In the genomic region with DNA sequence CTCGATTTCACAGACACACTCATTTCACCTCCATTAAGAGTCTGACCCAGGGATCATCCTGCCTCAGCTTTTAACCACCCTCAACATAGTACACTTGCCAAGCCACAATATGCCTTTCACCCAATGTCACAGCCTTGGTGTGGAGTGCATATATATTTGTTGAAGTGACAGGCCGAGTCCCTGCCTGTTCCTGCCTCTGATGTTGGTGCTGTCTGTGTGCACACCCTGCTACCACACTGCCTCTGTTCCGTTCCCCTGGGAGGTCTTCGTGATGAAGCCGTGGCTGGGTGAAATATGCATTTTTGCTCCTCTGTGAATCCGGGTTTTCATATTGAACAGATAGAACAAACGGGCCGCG, we compare ENCODE assay signal across 10 cellular contexts.
A peak's percentile ranks its signal among the peaks of the same experiment; 100 is the strongest.
DNase-seq lines count a peak whose midpoint lies in the region; ATAC-seq and TF ChIP-seq lines count a peak whose summit lies in the region.
"Had no signal": no experiment of that assay in that cellular context is flagged by ENCODE, and none has a peak within 500 bp of the region (broad histone marks: within the 10 kb centered on the region; RNA-seq: fewer than 3 reads in every experiment).

No MANE protein-coding gene starts in this region.

- ATAC-seq in GM18868 (IDR thresholded peaks at IDR 0.05; ENCODE audit: unreplicated experiment) (peak; percentile 32), HG03108 (IDR thresholded peaks at IDR 0.05; ENCODE audit: unreplicated experiment) (peak; percentile 20)
- ATAC-seq: activated T-helper 17 cell treated with anti-CD3 and anti-CD28 coated beads, Interleukin-2, amount 50 U/mL, for 72 hours had no signal

- H3K27ac Mint-ChIP-seq in endodermal cell, result peak overlapping the region; percentile 35
- H3K27ac Mint-ChIP-seq: activated T-helper 17 cell treated with anti-CD3 and anti-CD28 coated beads, Interleukin-2, amount 50 U/mL, for 72 hours had no signal

- H3K4me3 Mint-ChIP-seq in endodermal cell, result no peak overlapping the region
- H3K4me3 Mint-ChIP-seq: activated T-helper 17 cell treated with anti-CD3 and anti-CD28 coated beads, Interleukin-2, amount 50 U/mL, for 72 hours had no signal

- no peaks in the 10 kb centered on the region for H3K27me3 ChIP-seq in endodermal cell (ENCODE audit: control insufficient read depth, insufficient read depth, low read length, poor library complexity, severe bottlenecking)
- H3K27me3 ChIP-seq in spleen (replicated peaks in 1 of 7), result no peaks in the 10 kb centered on the region

- H3K4me1 ChIP-seq in endodermal cell (ENCODE audit: control insufficient read depth, insufficient read depth, low read length) (no peaks in the 10 kb centered on the region), spleen (peaks cover 29 to 88% (median 55%) of the 10 kb centered on the region in 6 donors)

- DNase-seq in endodermal cell (no peak), spleen (no peak), coronary artery (ENCODE audit: low spot score) (no peak), posterior cingulate gyrus (no peak), NCI-H526 treated with DMSO at 0.1 percent for 48 hours (lab: John Stamatoyannopoulos, UW) (no peak), NCI-H510A (lab: John Stamatoyannopoulos, UW) (no peak)
- DNase-seq: DMS153 had no signal

- peaks cover 6% of the 10 kb centered on the region for H3K4me1 Mint-ChIP-seq in endodermal cell

- H3K4me3 ChIP-seq in endodermal cell (ENCODE audit: low read length) (no peak overlapping the region), spleen (peak overlapping the region in 1 of 8 donors; percentile 27), coronary artery (no peak overlapping the region)

- no peaks in the 10 kb centered on the region for H3K27me3 Mint-ChIP-seq in endodermal cell (ENCODE audit: insufficient read depth)
- H3K27me3 Mint-ChIP-seq: activated T-helper 17 cell treated with anti-CD3 and anti-CD28 coated beads, Interleukin-2, amount 50 U/mL, for 72 hours had no signal

- no peaks in the 10 kb centered on the region for H3K9me3 ChIP-seq in endodermal cell (ENCODE audit: control insufficient read depth, low read length)
- no peaks in the 10 kb centered on the region for H3K9me3 ChIP-seq in spleen

- intact Hi-C loops in spleen (cut with DNase I; ENCODE audit: low total_unique reads), result no loop called here
- intact Hi-C loops in posterior cingulate gyrus (cut with DNase I), result no loop called here

- H3K36me3 ChIP-seq in endodermal cell (ENCODE audit: control insufficient read depth, insufficient read depth, low read length) (no peaks in the 10 kb centered on the region), spleen (peaks cover 0 to 14% (median 1%) of the 10 kb centered on the region in 6 donors)

- WGBS in endodermal cell (ENCODE audit: insufficient coverage in 1 of 2, insufficient read length in 1 of 2), 2 experiments, result 80 to 100% methylated on average over 2 to 9 of the region's 9 CpGs
- whole genome bisulfite sequencing in spleen, 5 donors, result 38 to 53% (median 40%) methylated on average over 9 of the region's 9 CpGs

- peak overlapping the region; percentile 71 for H3K27ac ChIP-seq in endodermal cell (ENCODE audit: low read depth, low read length)
- H3K27ac ChIP-seq in spleen, result peak overlapping the region; percentile 15 to 78 (median 68)
- H3K27ac ChIP-seq in coronary artery, result peak overlapping the region in 1 of 2 donors; percentile 68

- no peak for TF ChIP-seq CTCF in endodermal cell (conservative IDR thresholded peaks at IDR 0.05)
- TF ChIP-seq CTCF in spleen (IDR thresholded peaks at IDR 0.05 in 8 of 11, conservative IDR thresholded peaks at IDR 0.05 in 3 of 11), result no peak
- no peak for TF ChIP-seq CTCF in coronary artery (IDR thresholded peaks at IDR 0.05)

- H3K9me3 Mint-ChIP-seq in endodermal cell, result no peaks in the 10 kb centered on the region
- H3K9me3 Mint-ChIP-seq: activated T-helper 17 cell treated with anti-CD3 and anti-CD28 coated beads, Interleukin-2, amount 50 U/mL, for 72 hours had no signal

- TF ChIP-seq POLR2A in spleen (IDR thresholded peaks at IDR 0.05), result no peak

- H3K36me3 Mint-ChIP-seq in endodermal cell (ENCODE audit: low read depth), result no peaks in the 10 kb centered on the region

- no peak overlapping the region for H3K9ac ChIP-seq in endodermal cell (ENCODE audit: extremely low read depth, low read length, poor library complexity, severe bottlenecking)
